1 cellular context compared by ENCODE assay signal in the genomic region with DNA sequence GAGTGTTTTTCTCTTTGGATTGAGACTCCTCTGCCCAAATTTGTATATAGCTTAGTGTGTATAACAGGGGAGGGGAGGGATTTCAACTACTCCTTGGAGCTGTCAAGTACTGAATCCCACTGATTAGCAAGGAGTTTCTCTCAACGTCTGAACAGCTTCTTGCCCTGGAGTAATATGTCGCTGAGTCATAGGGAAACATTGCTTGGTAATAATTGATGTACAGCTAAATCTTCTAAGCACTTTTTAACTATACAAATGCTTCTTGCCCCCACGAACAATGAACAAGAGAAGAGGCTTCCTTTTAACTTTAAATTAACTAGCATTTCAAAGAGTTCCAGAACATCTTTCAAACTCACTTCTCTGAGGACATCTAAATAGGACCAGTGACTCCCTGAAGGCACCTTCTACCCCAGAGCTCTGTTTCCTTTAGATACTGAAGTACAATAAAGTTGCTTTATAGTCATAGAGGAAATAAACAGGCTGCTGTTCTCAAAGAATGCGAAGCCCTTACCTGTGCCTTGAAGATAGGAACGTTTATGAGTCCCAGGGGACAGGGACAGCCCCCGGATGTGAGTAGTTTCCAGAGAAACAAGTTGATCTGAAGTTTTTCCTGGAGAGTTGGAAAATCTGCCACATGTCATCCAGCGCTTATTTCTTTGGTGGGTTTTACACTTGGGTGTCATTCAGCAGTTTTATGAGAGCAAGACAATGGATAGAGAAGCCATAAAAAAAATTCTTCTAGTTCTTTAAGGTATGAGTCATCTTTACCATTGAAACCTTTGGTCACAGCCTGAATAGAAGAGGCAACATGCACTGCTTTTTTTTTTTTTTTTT.
TF ChIP-seq lines count a peak whose summit lies in the region.

No MANE protein-coding gene starts in this region.

TF ChIP-seq in HepG2, 621 proteins besides CTCF, POLR2A, EP300 and RAD21 (continued from another document):
- TF ChIP-seq, protein P1, sequence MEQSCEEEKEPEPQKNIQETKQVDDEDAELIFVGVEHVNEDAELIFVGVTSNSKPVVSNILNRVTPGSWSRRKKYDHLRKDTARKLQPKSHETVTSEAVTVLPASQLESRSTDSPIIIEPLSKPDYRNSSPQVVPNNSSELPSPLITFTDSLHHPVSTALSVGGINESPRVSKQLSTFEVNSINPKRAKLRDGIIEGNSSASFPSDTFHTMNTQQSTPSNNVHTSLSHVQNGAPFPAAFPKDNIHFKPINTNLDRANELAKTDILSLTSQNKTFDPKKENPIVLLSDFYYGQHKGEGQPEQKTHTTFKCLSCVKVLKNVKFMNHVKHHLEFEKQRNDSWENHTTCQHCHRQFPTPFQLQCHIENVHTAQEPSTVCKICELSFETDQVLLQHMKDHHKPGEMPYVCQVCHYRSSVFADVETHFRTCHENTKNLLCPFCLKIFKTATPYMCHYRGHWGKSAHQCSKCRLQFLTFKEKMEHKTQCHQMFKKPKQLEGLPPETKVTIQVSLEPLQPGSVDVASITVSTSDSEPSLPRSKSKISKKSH (CRISPR knock-in tag; IDR thresholded peaks at IDR 0.05; ENCODE audit: borderline replicate concordance): no peak
- no peak for TF ChIP-seq ZNF546 (CRISPR knock-in tag; conservative IDR thresholded peaks at IDR 0.05)
- TF ChIP-seq, protein P2, sequence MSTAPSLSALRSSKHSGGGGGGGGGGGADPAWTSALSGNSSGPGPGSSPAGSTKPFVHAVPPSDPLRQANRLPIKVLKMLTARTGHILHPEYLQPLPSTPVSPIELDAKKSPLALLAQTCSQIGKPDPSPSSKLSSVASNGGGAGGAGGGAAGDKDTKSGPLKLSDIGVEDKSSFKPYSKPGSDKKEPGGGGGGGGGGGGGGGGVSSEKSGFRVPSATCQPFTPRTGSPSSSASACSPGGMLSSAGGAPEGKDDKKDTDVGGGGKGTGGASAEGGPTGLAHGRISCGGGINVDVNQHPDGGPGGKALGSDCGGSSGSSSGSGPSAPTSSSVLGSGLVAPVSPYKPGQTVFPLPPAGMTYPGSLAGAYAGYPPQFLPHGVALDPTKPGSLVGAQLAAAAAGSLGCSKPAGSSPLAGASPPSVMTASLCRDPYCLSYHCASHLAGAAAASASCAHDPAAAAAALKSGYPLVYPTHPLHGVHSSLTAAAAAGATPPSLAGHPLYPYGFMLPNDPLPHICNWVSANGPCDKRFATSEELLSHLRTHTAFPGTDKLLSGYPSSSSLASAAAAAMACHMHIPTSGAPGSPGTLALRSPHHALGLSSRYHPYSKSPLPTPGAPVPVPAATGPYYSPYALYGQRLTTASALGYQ (CRISPR knock-in tag; IDR thresholded peaks at IDR 0.05): no peak
- TF ChIP-seq MED1 (CRISPR knock-in tag; IDR thresholded peaks at IDR 0.05): no peak
- TF ChIP-seq, protein P3, sequence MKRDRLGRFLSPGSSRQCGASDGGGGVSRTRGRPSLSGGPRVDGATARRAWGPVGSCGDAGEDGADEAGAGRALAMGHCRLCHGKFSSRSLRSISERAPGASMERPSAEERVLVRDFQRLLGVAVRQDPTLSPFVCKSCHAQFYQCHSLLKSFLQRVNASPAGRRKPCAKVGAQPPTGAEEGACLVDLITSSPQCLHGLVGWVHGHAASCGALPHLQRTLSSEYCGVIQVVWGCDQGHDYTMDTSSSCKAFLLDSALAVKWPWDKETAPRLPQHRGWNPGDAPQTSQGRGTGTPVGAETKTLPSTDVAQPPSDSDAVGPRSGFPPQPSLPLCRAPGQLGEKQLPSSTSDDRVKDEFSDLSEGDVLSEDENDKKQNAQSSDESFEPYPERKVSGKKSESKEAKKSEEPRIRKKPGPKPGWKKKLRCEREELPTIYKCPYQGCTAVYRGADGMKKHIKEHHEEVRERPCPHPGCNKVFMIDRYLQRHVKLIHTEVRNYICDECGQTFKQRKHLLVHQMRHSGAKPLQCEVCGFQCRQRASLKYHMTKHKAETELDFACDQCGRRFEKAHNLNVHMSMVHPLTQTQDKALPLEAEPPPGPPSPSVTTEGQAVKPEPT (CRISPR knock-in tag; IDR thresholded peaks at IDR 0.05; ENCODE audit: low read depth): no peak
- TF ChIP-seq MED8 (CRISPR knock-in tag; IDR thresholded peaks at IDR 0.05; ENCODE audit: insufficient replicate concordance): no peak
- no peak for TF ChIP-seq KDM2A (CRISPR knock-in tag; IDR thresholded peaks at IDR 0.05; ENCODE audit: borderline replicate concordance, low read depth)
- TF ChIP-seq ZMYM3 (CRISPR knock-in tag; IDR thresholded peaks at IDR 0.05): no peak
- no peak for TF ChIP-seq ZNF367 (CRISPR knock-in tag; IDR thresholded peaks at IDR 0.05; ENCODE audit: borderline replicate concordance)
- no peak for TF ChIP-seq U2AF1 (optimal IDR thresholded peaks at IDR 0.05; ENCODE audit: low read depth, low read length)
- TF ChIP-seq JDP2 (CRISPR knock-in tag; IDR thresholded peaks at IDR 0.05; ENCODE audit: borderline replicate concordance): no peak
TF ChIP-seq in HepG2: peak in this region for 0.
